24 cellular contexts compared by ENCODE assay signal in genomic region chr6:141467881-141468280, GRCh38.
A peak's percentile ranks its signal among the peaks of the same experiment; 100 is the strongest.
DNase-seq lines count a peak whose midpoint lies in the region; ATAC-seq, FAIRE-seq and TF ChIP-seq lines count a peak whose summit lies in the region.
"Had no signal": no experiment of that assay in that cellular context is flagged by ENCODE, and none has a peak within 500 bp of the region (broad histone marks: within the 10 kb centered on the region; RNA-seq: fewer than 3 reads in every experiment).

No MANE protein-coding gene starts in this region.

- peak overlapping the region in 1 of 3 experiments; percentile 55; a peak in 1 of 7 replicates for H3K27ac Mint-ChIP-seq in H9
- H3K27ac Mint-ChIP-seq: activated CD8-positive, alpha-beta memory T cell treated with anti-CD3 and anti-CD28 coated beads, Interleukin-2, amount 10 ng/mL, durations not matched to agents 7 days and 5 days; CD8-positive, alpha-beta T cell; dendritic cell treated with granulocyte-macrophage colony-stimulating factor and Interleukin-4, amounts not matched to agents 40 ng/mL and 50 ng/mL, for 4 days; mesothelial cell of epicardium; T-helper 2 cell treated with Interferon-gamma antibody and Interleukin-4, amounts not matched to agents 5 μg/mL and 100 μg/mL, for 36 hours had no signal

- peaks cover 24 to 25% (median 25%) of the 10 kb centered on the region in 3 experiments for H3K36me3 Mint-ChIP-seq in H9 (ENCODE audit: insufficient read depth in 1 of 3, low read depth in 3 of 3)
- H3K36me3 Mint-ChIP-seq: CD8-positive, alpha-beta T cell; mesothelial cell of epicardium had no signal

- TF ChIP-seq CTCF in fibroblast of pulmonary artery (IDR thresholded peaks at IDR 0.05; ENCODE audit: low read length, missing control alignments) (no peak), hepatocyte (IDR thresholded peaks at IDR 0.05; ENCODE audit: poor library complexity) (no peak), H9 (conservative IDR thresholded peaks at IDR 0.05) (no peak)

- H3K4me3 Mint-ChIP-seq in H9 = no peak overlapping the region
- H3K4me3 Mint-ChIP-seq: activated CD8-positive, alpha-beta memory T cell treated with anti-CD3 and anti-CD28 coated beads, Interleukin-2, amount 10 ng/mL, durations not matched to agents 7 days and 5 days; CD8-positive, alpha-beta T cell; dendritic cell treated with granulocyte-macrophage colony-stimulating factor and Interleukin-4, amounts not matched to agents 40 ng/mL and 50 ng/mL, for 4 days; mesothelial cell of epicardium; T-helper 2 cell treated with Interferon-gamma antibody and Interleukin-4, amounts not matched to agents 5 μg/mL and 100 μg/mL, for 36 hours had no signal

- no peak overlapping the region for H3K4ac ChIP-seq in H9 (ENCODE audit: low read depth, low read length)

- H3K9me2 ChIP-seq in hepatocyte (replicated peaks; ENCODE audit: insufficient read depth) = no peaks in the 10 kb centered on the region

- H3K4me3 ChIP-seq in fibroblast of pulmonary artery (replicated peaks; ENCODE audit: low read depth, low read length) = no peak overlapping the region
- no peak overlapping the region for H3K4me3 ChIP-seq in hepatocyte
- H3K4me3 ChIP-seq: right lobe of liver, SJCRH30 had no signal

- H3K23ac ChIP-seq in H9 (ENCODE audit: insufficient read length, low read depth, low read length) = no peak overlapping the region

- H2BK15ac ChIP-seq in H9 (ENCODE audit: low read depth, low read length) = no peak overlapping the region

- H3K27ac ChIP-seq in hepatocyte (no peak overlapping the region), H9 (ENCODE audit: insufficient read length, low read depth, low read length) (no peak overlapping the region)
- H3K27ac ChIP-seq: right lobe of liver, SJCRH30 had no signal

- H2BK20ac ChIP-seq in H9 (ENCODE audit: low read depth, low read length, poor library complexity, severe bottlenecking) = no peak overlapping the region

- no peaks in the 10 kb centered on the region for H3K36me3 ChIP-seq in hepatocyte (replicated peaks; ENCODE audit: insufficient read depth, low read depth)
- H3K36me3 ChIP-seq: right lobe of liver, SJCRH30 had no signal

- DNase-seq in A172 (ENCODE audit: low spot score) (peak; percentile 51), RPMI7951 (ENCODE audit: low read depth) (peak; percentile 62), fibroblast of pulmonary artery (ENCODE audit: low read depth) (peak; percentile 69), hepatocyte (ENCODE audit: low spot score) (no peak), hypothalamus (lab: John Stamatoyannopoulos, UW) (no peak), HTR-8/SVneo (ENCODE audit: insufficient read length, low spot score) (no peak), H9 (no peak)
- DNase-seq: activated CD4-positive, alpha-beta T cell treated with anti-CD3 and anti-CD28 coated beads for 1 hour; activated CD8-positive, alpha-beta memory T cell treated with anti-CD3 and anti-CD28 coated beads, Interleukin-2, amount 10 ng/mL, durations not matched to agents 7 days and 5 days; activated effector memory CD4-positive, alpha-beta T cell treated with anti-CD3 and anti-CD28 coated beads, Interleukin-2, amount 50 U/mL, for 16 hours; anterior cingulate cortex; CD8-positive, alpha-beta T cell; erythroblast; GF-D8; head of caudate nucleus; kidney; nucleus accumbens; right lobe of liver; stimulated activated CD4-positive, alpha-beta T cell treated with anti-CD3 and anti-CD28 coated beads, Interleukin-1b, Interleukin-23, amount 100 ng/mL, for 48 hours had no signal

- no peak overlapping the region for H2BK120ac ChIP-seq in H9 (ENCODE audit: low read depth, low read length, poor library complexity, severe bottlenecking)

- no peaks in the 10 kb centered on the region for H3K9me3 ChIP-seq in hepatocyte (ENCODE audit: low read depth)
- peaks cover 5% of the 10 kb centered on the region for H3K9me3 ChIP-seq in H9 (ENCODE audit: control insufficient read depth, low read depth, low read length)
- H3K9me3 ChIP-seq: right lobe of liver, SJCRH30 had no signal

- H3K4me2 ChIP-seq in hepatocyte (no peak overlapping the region), H9 (ENCODE audit: insufficient read depth, insufficient read length, low read length) (no peak overlapping the region)

- H3K27me3 ChIP-seq in hepatocyte = no peaks in the 10 kb centered on the region
- no peaks in the 10 kb centered on the region for H3K27me3 ChIP-seq in H9 (ENCODE audit: insufficient read depth, low read length)
- H3K27me3 ChIP-seq: right lobe of liver, SJCRH30 had no signal

- no peak overlapping the region for H4K91ac ChIP-seq in H9 (ENCODE audit: insufficient read length, low read depth, low read length)

- peak; percentile 32 for ATAC-seq in GM19324 (IDR thresholded peaks at IDR 0.05; ENCODE audit: low FRiP score, unreplicated experiment)
- ATAC-seq: activated CD8-positive, alpha-beta memory T cell treated with anti-CD3 and anti-CD28 coated beads, Interleukin-2, amount 10 ng/mL, durations not matched to agents 7 days and 5 days; CD8-positive, alpha-beta T cell; right lobe of liver had no signal

- peaks cover 10 to 30% of the 10 kb centered on the region in 2 experiments for H3K9me3 Mint-ChIP-seq in H9
- H3K9me3 Mint-ChIP-seq: CD8-positive, alpha-beta T cell; dendritic cell treated with granulocyte-macrophage colony-stimulating factor and Interleukin-4, amounts not matched to agents 40 ng/mL and 50 ng/mL, for 4 days had no signal

- no peak overlapping the region for H3K18ac ChIP-seq in H9 (ENCODE audit: insufficient read length, low read depth, low read length)

- no peaks in the 10 kb centered on the region for H3K79me1 ChIP-seq in H9 (ENCODE audit: insufficient read depth, low read depth, low read length, poor library complexity, severe bottlenecking)

- no peak overlapping the region for H2BK5ac ChIP-seq in H9 (ENCODE audit: insufficient read length, low read length)

- no peaks in the 10 kb centered on the region for H3K23me2 ChIP-seq in H9 (ENCODE audit: insufficient read length, low read depth, low read length, poor library complexity, severe bottlenecking)

- no peaks in the 10 kb centered on the region for H3K79me2 ChIP-seq in hepatocyte
- no peaks in the 10 kb centered on the region for H3K79me2 ChIP-seq in H9 (ENCODE audit: insufficient read depth, low read length)

- H4K20me1 ChIP-seq in hepatocyte (ENCODE audit: insufficient read depth, poor library complexity, severe bottlenecking) (no peaks in the 10 kb centered on the region), H9 (ENCODE audit: control insufficient read depth, insufficient read depth, insufficient read length) (no peaks in the 10 kb centered on the region)

- H2AK5ac ChIP-seq in H9 (ENCODE audit: insufficient read length, low read length) = no peak overlapping the region

- no peak overlapping the region for H3K56ac ChIP-seq in H9 (ENCODE audit: insufficient read length, low read depth, low read length)

- H3K27me3 Mint-ChIP-seq in H9 (ENCODE audit: low read depth) = no peaks in the 10 kb centered on the region; the same call in 1 of the 2 replicates
- H3K27me3 Mint-ChIP-seq: activated CD8-positive, alpha-beta memory T cell treated with anti-CD3 and anti-CD28 coated beads, Interleukin-2, amount 10 ng/mL, durations not matched to agents 7 days and 5 days; dendritic cell treated with granulocyte-macrophage colony-stimulating factor and Interleukin-4, amounts not matched to agents 40 ng/mL and 50 ng/mL, for 4 days had no signal

- H2AFZ ChIP-seq in hepatocyte (no peak overlapping the region), H9 (ENCODE audit: low read length) (no peak overlapping the region)

- no peak overlapping the region for H3K9ac ChIP-seq in H9 (ENCODE audit: extremely low read depth, insufficient read length, low read length)

- no peak for FAIRE-seq in HTR-8/SVneo (lab: Jason Lieb, UNC)
- FAIRE-seq: kidney had no signal

- H4K5ac ChIP-seq in H9 (ENCODE audit: insufficient read length, low read depth, low read length) = no peak overlapping the region

- H2BK12ac ChIP-seq in H9 (ENCODE audit: insufficient read length, low read depth, low read length) = no peak overlapping the region

- H3K4me1 Mint-ChIP-seq in H9 = peaks cover 33 to 38% of the 10 kb centered on the region in 2 experiments
- H3K4me1 Mint-ChIP-seq: mesothelial cell of epicardium had no signal

- no peak overlapping the region for H4K8ac ChIP-seq in H9 (replicated peaks; ENCODE audit: insufficient read length, low read depth, low read length)

- no peak overlapping the region for H3T11ph ChIP-seq in H9 (ENCODE audit: low read length)

- H3K4me1 ChIP-seq in hepatocyte (ENCODE audit: insufficient read depth) (no peaks in the 10 kb centered on the region), H9 (ENCODE audit: insufficient read depth, low read length) (no peaks in the 10 kb centered on the region; the same call in 1 of the 2 replicates)
- H3K4me1 ChIP-seq: right lobe of liver had no signal

- H3K14ac ChIP-seq in H9 (ENCODE audit: insufficient read depth, low read length) = no peak overlapping the region

Comparison
In these comparisons a context has a peak if more than half of its experiments do, and no peak if none do; other contexts are left out.
1. DNase-seq: peak in A172 (single experiment), RPMI7951 (single experiment) and fibroblast of pulmonary artery (single experiment); none in hepatocyte (single experiment), hypothalamus (0 of 51), HTR-8/SVneo (single experiment) and H9 (single experiment).